Comparison of ENCODE assay signal across 17 cellular contexts in genomic region chr19:16702123-16702522, GRCh38. TPM values are rescaled to one million over a fixed set of nuclear protein-coding genes. Genes with fewer than 3 reads are reported as not detected.
DNase-seq lines count a peak whose midpoint lies in the region; ATAC-seq and TF ChIP-seq lines count a peak whose summit lies in the region.
"Had no signal": no experiment of that assay in that cellular context is flagged by ENCODE, and none has a peak within 500 bp of the region (broad histone marks: within the 10 kb centered on the region; RNA-seq: fewer than 3 reads in every experiment).

No MANE protein-coding gene starts in this region.

- H3K27me3 ChIP-seq in GM23248 (replicated peaks; ENCODE audit: insufficient read depth) (peaks cover 56% of the 10 kb centered on the region), colonic mucosa (no peaks in the 10 kb centered on the region)
- H3K27me3 ChIP-seq: dorsolateral prefrontal cortex had no signal

- WGBS in GM23248 (ENCODE audit: low coverage in 1 of 2, low lambda C conversion rate in 2 of 2, missing lambda C conversion rate in 2 of 2), 2 experiments = 1 to 3% methylated on average over 6 of the region's 6 CpGs

- no peaks in the 10 kb centered on the region for H4K20me1 ChIP-seq in GM23248 (ENCODE audit: insufficient read depth)

- H3F3A ChIP-seq in GM23248 (ENCODE audit: insufficient read depth) = peaks cover 6% of the 10 kb centered on the region; the same call in 1 of the 2 replicates

- H3K9ac ChIP-seq in GM23248 (no peak overlapping the region), colonic mucosa (ENCODE audit: low read depth in 2 of 2, low read length in 2 of 2) (no peak overlapping the region)
- H3K9ac ChIP-seq: parathyroid adenoma had no signal

- H3K9me2 ChIP-seq in GM23248 (ENCODE audit: insufficient read depth) = no peaks in the 10 kb centered on the region

- no peak overlapping the region for H3K4me3 ChIP-seq in GM23248
- no peak overlapping the region for H3K4me3 ChIP-seq in foreskin fibroblast (ENCODE audit: low read depth in 1 of 2, low read length in 2 of 2)
- H3K4me3 ChIP-seq in colonic mucosa = no peak overlapping the region
- H3K4me3 ChIP-seq: dorsolateral prefrontal cortex had no signal

- H3K4me1 ChIP-seq in GM23248 (ENCODE audit: insufficient read depth) (peaks cover 6% of the 10 kb centered on the region; the same call in 1 of the 2 replicates), colonic mucosa (no peaks in the 10 kb centered on the region)
- H3K4me1 ChIP-seq: parathyroid adenoma had no signal

- intact Hi-C loops in sciatic nerve (cut with DNase I) = no loop called here
- intact Hi-C loops in colonic mucosa (cut with DNase I) = no loop called here

- TF ChIP-seq CTCF in foreskin fibroblast (IDR thresholded peaks at IDR 0.05; ENCODE audit: low read depth, low read length) (no peak), colonic mucosa (IDR thresholded peaks at IDR 0.05) (no peak)

- H2AFZ ChIP-seq in GM23248 = no peak overlapping the region
- H2AFZ ChIP-seq: parathyroid adenoma had no signal

- DNase-seq in GM23248 (peak; percentile 89), SK-MEL-5 (ENCODE audit: low read depth, low spot score) (peak; percentile 82), foreskin fibroblast (peak; percentile 69 to 88), sciatic nerve (ENCODE audit: low spot score) (peak; percentile 60), NOMO-1 treated with DMSO at 0.1 percent for 48 hours (lab: John Stamatoyannopoulos, UW; ENCODE audit: unreplicated experiment) (no peak), NCI-H524 treated with DMSO at 0.1 percent for 48 hours (lab: John Stamatoyannopoulos, UW) (no peak), kidney glomerular epithelial cell (lab: John Stamatoyannopoulos, UW) (no peak), colonic mucosa (no peak)
- DNase-seq: DMS79 treated with DMSO at 0.1 percent for 48 hours, dorsolateral prefrontal cortex, H7, immature natural killer cell, NCI-H146, OCI-M1 had no signal

- H3K9me3 ChIP-seq in GM23248 (ENCODE audit: low read depth) = no peaks in the 10 kb centered on the region
- no peaks in the 10 kb centered on the region for H3K9me3 ChIP-seq in colonic mucosa

- H3K79me2 ChIP-seq in GM23248 (ENCODE audit: insufficient read depth) = no peaks in the 10 kb centered on the region
- H3K79me2 ChIP-seq: parathyroid adenoma had no signal

- H3K36me3 ChIP-seq in GM23248 (ENCODE audit: low read depth) = no peaks in the 10 kb centered on the region
- no peaks in the 10 kb centered on the region for H3K36me3 ChIP-seq in colonic mucosa

- in situ Hi-C loops in GM23248 (cut with MboI) (no loop called here), SK-MEL-5 (cut with HindIII; ENCODE audit: low pct_unique_long_range_greater_than_20kb, low sequenced_read_pairs) (no loop called here)

- H3K27ac ChIP-seq in GM23248 (0 out of 2 replicates have a peak overlapping the region, but pooled peaks have one; percentile 18), colonic mucosa (no peak overlapping the region)
- H3K27ac ChIP-seq: dorsolateral prefrontal cortex, parathyroid adenoma had no signal

- ATAC-seq in sciatic nerve = peak; percentile 90
- ATAC-seq: WTC11 had no signal

- H3K4me2 ChIP-seq in GM23248 (ENCODE audit: unreplicated experiment) = no peak overlapping the region

RNA-seq across cellular contexts. Expression of gene NWD1, which starts 17.5 kb away (rescaled TPM):
- total RNA-seq in GM23248 (2014; rRNA removed; shearing (Covaris generic)) = not detected in 2 replicates
- not detected in 2 replicates for polyA plus RNA-seq in GM23248 (2016; fragmentation: Nextera tagmentation; extraction: Ambion mirVana)
- 0.16 and 0.21 TPM in 2 replicates for total RNA-seq in SK-MEL-5 (2014; rRNA removed; shearing (Covaris generic))
- polyA plus RNA-seq in SK-MEL-5 (2015; cell fraction: cytosol; rRNA removed) = 0.09 and 0.14 TPM in 2 replicates
- polyA plus RNA-seq in SK-MEL-5 (2015; cell fraction: nucleus; rRNA removed) = 0.07 and 0.15 TPM in 2 replicates
- 0.22 TPM for total RNA-seq in sciatic nerve
- under 1 TPM; 0.20 to 0.27 TPM for total RNA-seq in colonic mucosa
- total RNA-seq: activated T-helper 2 cell treated with anti-CD3 and anti-CD28 coated beads, Interferon-gamma antibody, Interleukin-2, Interleukin-4, amounts not matched to agents 10 μg/mL and 5 μg/mL and 100 μg/mL, durations not matched to agents 14 hours and 24 hours and 36 hours; H7; WTC11 had no signal
- polyA plus RNA-seq: immature natural killer cell had no signal

RNA-seq across cellular contexts. Expression of gene TMEM38A, which starts 41.2 kb away (rescaled TPM):
- total RNA-seq in GM23248 (2014; rRNA removed; shearing (Covaris generic)) = 1.3 TPM in 1 of 2 replicates, not detected in the other
- 1.1 and 1.6 TPM in 2 replicates for polyA plus RNA-seq in GM23248 (2016; fragmentation: Nextera tagmentation; extraction: Ambion mirVana)
- total RNA-seq in SK-MEL-5 (2014; rRNA removed; shearing (Covaris generic)) = 0.24 and 0.27 TPM in 2 replicates
- 0.07 and 0.60 TPM in 2 replicates for polyA plus RNA-seq in SK-MEL-5 (2015; cell fraction: cytosol; rRNA removed)
- polyA plus RNA-seq in SK-MEL-5 (2015; cell fraction: nucleus; rRNA removed) = 1.7 and 5.5 TPM in 2 replicates
- 3.5 TPM for total RNA-seq in sciatic nerve
- 1 to 10 TPM; 4.2 to 4.4 TPM for total RNA-seq in colonic mucosa

RNA-seq across cellular contexts. Expression of gene SMIM7, which starts 42.2 kb away (rescaled TPM):
- 65.8 and 79.0 TPM in 2 replicates for total RNA-seq in GM23248 (2014; rRNA removed; shearing (Covaris generic))
- 89.9 and 92.9 TPM in 2 replicates for polyA plus RNA-seq in GM23248 (2016; fragmentation: Nextera tagmentation; extraction: Ambion mirVana)
- 80.3 and 90.8 TPM in 2 replicates for total RNA-seq in SK-MEL-5 (2014; rRNA removed; shearing (Covaris generic))
- 73.6 and 82.0 TPM in 2 replicates for polyA plus RNA-seq in SK-MEL-5 (2015; cell fraction: cytosol; rRNA removed)
- 47.3 and 50.7 TPM in 2 replicates for polyA plus RNA-seq in SK-MEL-5 (2015; cell fraction: nucleus; rRNA removed)
- total RNA-seq in sciatic nerve = 71.9 TPM
- total RNA-seq in colonic mucosa = 10 to 100 TPM; 58.2 to 64.8 TPM

Comparison
In these comparisons a context has a peak if more than half of its experiments do, and no peak if none do; other contexts are left out.
1. DNase-seq: peak in GM23248 (single experiment), SK-MEL-5 (single experiment), foreskin fibroblast (2 of 2) and sciatic nerve (single experiment); none in NOMO-1 treated with DMSO at 0.1 percent for 48 hours (single experiment), NCI-H524 treated with DMSO at 0.1 percent for 48 hours (single experiment), kidney glomerular epithelial cell (single experiment) and colonic mucosa (single experiment).